1 cellular context compared by ENCODE assay signal in the genomic region with DNA sequence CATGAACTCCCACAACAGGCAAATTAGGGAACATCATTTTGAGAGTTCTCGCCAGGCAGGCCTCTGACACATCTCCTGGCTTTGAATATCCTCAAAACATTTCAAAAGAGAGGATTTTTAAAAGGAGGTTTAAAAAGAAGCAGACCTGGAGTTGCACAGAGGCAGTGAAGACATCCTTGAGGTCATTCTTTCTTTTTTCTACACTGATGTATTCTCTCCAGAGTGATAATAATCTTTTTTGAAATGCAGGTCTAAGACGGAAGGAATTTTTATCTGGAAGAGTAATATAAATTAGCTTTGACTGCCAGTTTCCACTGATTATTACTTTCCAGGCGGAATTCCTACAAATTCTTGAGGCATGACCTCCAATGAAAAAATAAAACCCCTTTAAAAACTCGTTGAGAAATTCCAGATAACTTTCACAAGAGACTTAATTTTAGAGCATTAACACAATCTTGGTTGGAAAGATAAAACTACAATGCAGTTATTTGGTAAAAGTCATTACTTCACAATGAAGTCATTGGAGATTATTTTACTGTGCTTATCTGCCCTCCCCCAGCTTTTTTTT.
TF ChIP-seq lines count a peak whose summit lies in the region.

No MANE protein-coding gene starts in this region.

TF ChIP-seq in SK-N-SH, 30 proteins besides CTCF, POLR2A, EP300 and RAD21 (continued from another document):
- TF ChIP-seq, protein P1, sequence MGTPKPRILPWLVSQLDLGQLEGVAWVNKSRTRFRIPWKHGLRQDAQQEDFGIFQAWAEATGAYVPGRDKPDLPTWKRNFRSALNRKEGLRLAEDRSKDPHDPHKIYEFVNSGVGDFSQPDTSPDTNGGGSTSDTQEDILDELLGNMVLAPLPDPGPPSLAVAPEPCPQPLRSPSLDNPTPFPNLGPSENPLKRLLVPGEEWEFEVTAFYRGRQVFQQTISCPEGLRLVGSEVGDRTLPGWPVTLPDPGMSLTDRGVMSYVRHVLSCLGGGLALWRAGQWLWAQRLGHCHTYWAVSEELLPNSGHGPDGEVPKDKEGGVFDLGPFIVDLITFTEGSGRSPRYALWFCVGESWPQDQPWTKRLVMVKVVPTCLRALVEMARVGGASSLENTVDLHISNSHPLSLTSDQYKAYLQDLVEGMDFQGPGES (IDR thresholded peaks at IDR 0.05; ENCODE audit: low read depth, low read length), result no peak
- TF ChIP-seq, protein P2, sequence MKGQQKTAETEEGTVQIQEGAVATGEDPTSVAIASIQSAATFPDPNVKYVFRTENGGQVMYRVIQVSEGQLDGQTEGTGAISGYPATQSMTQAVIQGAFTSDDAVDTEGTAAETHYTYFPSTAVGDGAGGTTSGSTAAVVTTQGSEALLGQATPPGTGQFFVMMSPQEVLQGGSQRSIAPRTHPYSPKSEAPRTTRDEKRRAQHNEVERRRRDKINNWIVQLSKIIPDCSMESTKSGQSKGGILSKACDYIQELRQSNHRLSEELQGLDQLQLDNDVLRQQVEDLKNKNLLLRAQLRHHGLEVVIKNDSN (IDR thresholded peaks at IDR 0.05; ENCODE audit: borderline replicate concordance, low read depth), result no peak
- peak; percentile 88 for TF ChIP-seq NFIC (IDR thresholded peaks at IDR 0.05; ENCODE audit: borderline replicate concordance)
- TF ChIP-seq, protein P3, sequence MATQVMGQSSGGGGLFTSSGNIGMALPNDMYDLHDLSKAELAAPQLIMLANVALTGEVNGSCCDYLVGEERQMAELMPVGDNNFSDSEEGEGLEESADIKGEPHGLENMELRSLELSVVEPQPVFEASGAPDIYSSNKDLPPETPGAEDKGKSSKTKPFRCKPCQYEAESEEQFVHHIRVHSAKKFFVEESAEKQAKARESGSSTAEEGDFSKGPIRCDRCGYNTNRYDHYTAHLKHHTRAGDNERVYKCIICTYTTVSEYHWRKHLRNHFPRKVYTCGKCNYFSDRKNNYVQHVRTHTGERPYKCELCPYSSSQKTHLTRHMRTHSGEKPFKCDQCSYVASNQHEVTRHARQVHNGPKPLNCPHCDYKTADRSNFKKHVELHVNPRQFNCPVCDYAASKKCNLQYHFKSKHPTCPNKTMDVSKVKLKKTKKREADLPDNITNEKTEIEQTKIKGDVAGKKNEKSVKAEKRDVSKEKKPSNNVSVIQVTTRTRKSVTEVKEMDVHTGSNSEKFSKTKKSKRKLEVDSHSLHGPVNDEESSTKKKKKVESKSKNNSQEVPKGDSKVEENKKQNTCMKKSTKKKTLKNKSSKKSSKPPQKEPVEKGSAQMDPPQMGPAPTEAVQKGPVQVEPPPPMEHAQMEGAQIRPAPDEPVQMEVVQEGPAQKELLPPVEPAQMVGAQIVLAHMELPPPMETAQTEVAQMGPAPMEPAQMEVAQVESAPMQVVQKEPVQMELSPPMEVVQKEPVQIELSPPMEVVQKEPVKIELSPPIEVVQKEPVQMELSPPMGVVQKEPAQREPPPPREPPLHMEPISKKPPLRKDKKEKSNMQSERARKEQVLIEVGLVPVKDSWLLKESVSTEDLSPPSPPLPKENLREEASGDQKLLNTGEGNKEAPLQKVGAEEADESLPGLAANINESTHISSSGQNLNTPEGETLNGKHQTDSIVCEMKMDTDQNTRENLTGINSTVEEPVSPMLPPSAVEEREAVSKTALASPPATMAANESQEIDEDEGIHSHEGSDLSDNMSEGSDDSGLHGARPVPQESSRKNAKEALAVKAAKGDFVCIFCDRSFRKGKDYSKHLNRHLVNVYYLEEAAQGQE (IDR thresholded peaks at IDR 0.05; ENCODE audit: low read depth, low read length), result 0 out of 2 replicates have a peak, but pooled peaks have one; percentile 5
- TF ChIP-seq FOSL2 (IDR thresholded peaks at IDR 0.05; ENCODE audit: borderline replicate concordance, low read depth), result peak; percentile 71
- peak; percentile 63; the same call in 1 of the 2 replicates for TF ChIP-seq ZBTB33 (IDR thresholded peaks at IDR 0.05; ENCODE audit: borderline replicate concordance, low read depth)
TF ChIP-seq in SK-N-SH: peak in this region for 12.
